10 cellular contexts compared by ENCODE assay signal in genomic region chr2:71614976-71615768, GRCh38.
DNase-seq lines count a peak whose midpoint lies in the region; ATAC-seq, FAIRE-seq and TF ChIP-seq lines count a peak whose summit lies in the region.
"Had no signal": no experiment of that assay in that cellular context is flagged by ENCODE, and none has a peak within 500 bp of the region (broad histone marks: within the 10 kb centered on the region; RNA-seq: fewer than 3 reads in every experiment).

No MANE protein-coding gene starts in this region.

- H3K4me3 ChIP-seq in duodenal mucosa (ENCODE audit: low read depth in 1 of 2, low read length in 2 of 2), result no peak overlapping the region
- H3K4me3 ChIP-seq in liver (ENCODE audit: low read depth in 1 of 3, low read length in 3 of 3), result no peak overlapping the region
- no peak overlapping the region for H3K4me3 ChIP-seq in subcutaneous abdominal adipose tissue (ENCODE audit: low read depth in 1 of 5, low read length in 5 of 5)

- H3K4me1 ChIP-seq in duodenal mucosa (ENCODE audit: control insufficient read depth in 1 of 2, insufficient read depth in 2 of 2, low read length in 2 of 2), result peaks cover 10 to 15% of the 10 kb centered on the region in 2 donors
- peaks cover 0 to 3% (median 0%) of the 10 kb centered on the region in 4 donors for H3K4me1 ChIP-seq in liver (ENCODE audit: control insufficient read depth in 4 of 4, insufficient read depth in 4 of 4, low read length in 3 of 4)
- peaks cover 7 to 26% (median 22%) of the 10 kb centered on the region in 5 donors for H3K4me1 ChIP-seq in subcutaneous abdominal adipose tissue (ENCODE audit: control insufficient read depth in 5 of 5, insufficient read depth in 5 of 5, low read length in 5 of 5)

- no peaks in the 10 kb centered on the region for H3K36me3 ChIP-seq in duodenal mucosa (ENCODE audit: control insufficient read depth in 1 of 2, insufficient read depth in 2 of 2, low read length in 2 of 2)
- H3K36me3 ChIP-seq in liver (ENCODE audit: control insufficient read depth in 4 of 4, insufficient read depth in 3 of 4, low read depth in 1 of 4, low read length in 3 of 4), result peaks cover 0 to 13% (median 2%) of the 10 kb centered on the region in 4 donors
- peaks cover 0 to 12% (median 8%) of the 10 kb centered on the region in 5 donors for H3K36me3 ChIP-seq in subcutaneous abdominal adipose tissue (ENCODE audit: control insufficient read depth in 5 of 5, insufficient read depth in 5 of 5, low read length in 5 of 5)

- ATAC-seq in HG02973 (IDR thresholded peaks at IDR 0.05; ENCODE audit: unreplicated experiment) (no peak), GM18505 (IDR thresholded peaks at IDR 0.05; ENCODE audit: unreplicated experiment) (no peak)
- ATAC-seq: HCT116 had no signal

- no peak for FAIRE-seq in H54 (lab: Jason Lieb, UNC)

- no peak for TF ChIP-seq POLR2A in H54 (IDR thresholded peaks at IDR 0.05; ENCODE audit: low read depth, low read length)
- TF ChIP-seq POLR2A in GM18505 (IDR thresholded peaks at IDR 0.05; ENCODE audit: borderline replicate concordance, extremely low read depth, insufficient read depth, insufficient read length), result no peak

- no peak for TF ChIP-seq CTCF in liver (IDR thresholded peaks at IDR 0.05; ENCODE audit: low read depth, low read length, missing input control)

- H3K27ac ChIP-seq in duodenal mucosa (ENCODE audit: low read depth, low read length) (peak overlapping the region; percentile 8), liver (ENCODE audit: low read depth in 1 of 2, low read length in 2 of 2) (peak overlapping the region in 1 of 2 donors; percentile 13), subcutaneous abdominal adipose tissue (ENCODE audit: low read depth, low read length) (peak overlapping the region; percentile 63)

- peak in 1 of 2 donors; percentile 61 for TF ChIP-seq RAD21 in liver (IDR thresholded peaks at IDR 0.05)

- no peaks in the 10 kb centered on the region for H3K9me3 ChIP-seq in duodenal mucosa (ENCODE audit: control insufficient read depth in 1 of 2, low read length in 2 of 2)
- H3K9me3 ChIP-seq in liver (ENCODE audit: control insufficient read depth in 4 of 4, low read length in 3 of 4), result no peaks in the 10 kb centered on the region
- no peaks in the 10 kb centered on the region for H3K9me3 ChIP-seq in subcutaneous abdominal adipose tissue (ENCODE audit: control insufficient read depth in 5 of 5, low read length in 5 of 5)

- no peak overlapping the region for H3K9ac ChIP-seq in duodenal mucosa (ENCODE audit: low read depth in 1 of 2, low read length in 2 of 2)
- no peak overlapping the region for H3K9ac ChIP-seq in liver (ENCODE audit: low read depth in 1 of 2, low read length in 2 of 2)
- H3K9ac ChIP-seq in subcutaneous abdominal adipose tissue (ENCODE audit: low read length in 5 of 5), result peak overlapping the region in 4 of 5 donors; percentile 15 to 53 (median 34)

- 61% methylated on average over 9 of the region's 9 CpGs for WGBS in liver

- peak; percentile 36 for DNase-seq in NCI-H446 treated with DMSO at 0.1 percent for 48 hours (lab: John Stamatoyannopoulos, UW)
- no peak for DNase-seq in H54 (ENCODE audit: insufficient read length, low spot score)
- DNase-seq in activated T-cell treated with anti-CD3 and anti-CD28 coated beads for 4 hours, result no peak
- DNase-seq: trophoblast cell had no signal

- no peaks in the 10 kb centered on the region for H3K27me3 ChIP-seq in duodenal mucosa (ENCODE audit: control insufficient read depth in 1 of 2, insufficient read depth in 2 of 2, low read length in 2 of 2)
- H3K27me3 ChIP-seq in liver (ENCODE audit: control insufficient read depth in 4 of 4, insufficient read depth in 4 of 4, low read length in 3 of 4), result no peaks in the 10 kb centered on the region
- H3K27me3 ChIP-seq in subcutaneous abdominal adipose tissue (ENCODE audit: control insufficient read depth in 5 of 5, insufficient read depth in 4 of 5, low read length in 5 of 5), result no peaks in the 10 kb centered on the region

TF ChIP-seq in liver, 16 proteins besides CTCF, POLR2A, EP300 and RAD21:
- TF ChIP-seq FOXA1 (IDR thresholded peaks at IDR 0.05), result no peak
- no peak for TF ChIP-seq JUND (IDR thresholded peaks at IDR 0.05)
- TF ChIP-seq SP1 (IDR thresholded peaks at IDR 0.05), result peak; percentile 26
- peak; percentile 54 for TF ChIP-seq NR2F2 (IDR thresholded peaks at IDR 0.05)
- no peak for TF ChIP-seq ZBTB33 (IDR thresholded peaks at IDR 0.05)
- TF ChIP-seq HNF4G (IDR thresholded peaks at IDR 0.05), result peak; percentile 23
- peak in 1 of 2 donors; percentile 16 for TF ChIP-seq RXRA (IDR thresholded peaks at IDR 0.05)
- peak; percentile 63 to 70 for TF ChIP-seq HNF4A (conservative IDR thresholded peaks at IDR 0.05)
- no peak for TF ChIP-seq FOXA2 (IDR thresholded peaks at IDR 0.05)

Comparison
In these comparisons a context has a peak if more than half of its experiments do, and no peak if none do; other contexts are left out.
1. H3K9ac ChIP-seq: peak in subcutaneous abdominal adipose tissue (4 of 5); none in duodenal mucosa (0 of 2) and liver (0 of 2).